In genomic region chr1:211627259-211627658, GRCh38 we compare ENCODE assay signal across 23 cellular contexts. TPM values are rescaled to one million over a fixed set of nuclear protein-coding genes. Genes with fewer than 3 reads are reported as not detected.
A peak's percentile ranks its signal among the peaks of the same experiment; 100 is the strongest.
DNase-seq lines count a peak whose midpoint lies in the region; ATAC-seq and TF ChIP-seq lines count a peak whose summit lies in the region.
"Had no signal": no experiment of that assay in that cellular context is flagged by ENCODE, and none has a peak within 500 bp of the region (broad histone marks: within the 10 kb centered on the region; RNA-seq: fewer than 3 reads in every experiment).

No MANE protein-coding gene starts in this region.

- H3K4me1 ChIP-seq in right cardiac atrium (ENCODE audit: control insufficient read depth, insufficient read depth, low read length), result peaks cover 10% of the 10 kb centered on the region
- peaks cover 0 to 32% (median 11%) of the 10 kb centered on the region in 12 donors for H3K4me1 ChIP-seq in heart left ventricle
- H3K4me1 ChIP-seq in neural progenitor cell, result peaks cover 17% of the 10 kb centered on the region

- H3K27me3 ChIP-seq in right cardiac atrium (ENCODE audit: control insufficient read depth, insufficient read depth) (no peaks in the 10 kb centered on the region), heart left ventricle (no peaks in the 10 kb centered on the region), neural progenitor cell (no peaks in the 10 kb centered on the region)

- H3K27ac ChIP-seq in right cardiac atrium (ENCODE audit: low read length) (no peak overlapping the region), heart left ventricle (peak overlapping the region in 2 of 12 donors; percentile 10 to 17), neural progenitor cell (no peak overlapping the region)
- H3K27ac ChIP-seq: BLaER1, GM23248, KMS-11, RWPE1, SK-N-MC had no signal

- peaks cover 7% of the 10 kb centered on the region for H3K4me1 Mint-ChIP-seq in neural progenitor cell
- peaks cover 16% of the 10 kb centered on the region for H3K4me1 Mint-ChIP-seq in osteocyte (ENCODE audit: unreplicated experiment)

- H3F3A ChIP-seq in neural progenitor cell (ENCODE audit: low read depth), result peaks cover 7% of the 10 kb centered on the region

- intact Hi-C loops in Right ventricle myocardium inferior (cut with DNase I) (no loop called here), right cardiac atrium (cut with DNase I) (no loop called here), heart left ventricle (cut with DNase I) (no loop called here)

- no peaks in the 10 kb centered on the region for H4K20me1 ChIP-seq in neural progenitor cell (ENCODE audit: low read depth)

- no peak overlapping the region for H3K9ac ChIP-seq in neural progenitor cell
- H3K9ac ChIP-seq: BLaER1, GM23248, KMS-11 had no signal

- H3K27me3 Mint-ChIP-seq in neural progenitor cell (ENCODE audit: insufficient read depth, low read depth) (peaks cover 13% of the 10 kb centered on the region), osteocyte (ENCODE audit: unreplicated experiment) (no peaks in the 10 kb centered on the region)
- H3K27me3 Mint-ChIP-seq: CD4-positive, CD25-positive, alpha-beta regulatory T cell had no signal

- peak overlapping the region; percentile 24 for H2AFZ ChIP-seq in neural progenitor cell (replicated peaks)
- H2AFZ ChIP-seq: GM23248 had no signal

- H3K4me2 ChIP-seq in neural progenitor cell, result no peak overlapping the region
- H3K4me2 ChIP-seq: BLaER1, KMS-11 had no signal

- no peak for TF ChIP-seq POLR2A in heart left ventricle (IDR thresholded peaks at IDR 0.05)

- H3K36me3 ChIP-seq in heart left ventricle, result no peaks in the 10 kb centered on the region
- no peaks in the 10 kb centered on the region for H3K36me3 ChIP-seq in neural progenitor cell
- H3K36me3 ChIP-seq: BLaER1 had no signal

- peak; percentile 9 for ATAC-seq in Right ventricle myocardium inferior
- no peak for ATAC-seq in right cardiac atrium
- peak in 3 of 4 donors; percentile 10 to 60 (median 54) for ATAC-seq in heart left ventricle
- no peak for ATAC-seq in HG03175 (IDR thresholded peaks at IDR 0.05; ENCODE audit: unreplicated experiment)
- ATAC-seq: Panc1 had no signal

- TF ChIP-seq CTCF in heart left ventricle (IDR thresholded peaks at IDR 0.05) (peak in 1 of 12 donors; percentile 2), neural progenitor cell (IDR thresholded peaks at IDR 0.05) (no peak), osteocyte (IDR thresholded peaks at IDR 0.05) (no peak)

- no peaks in the 10 kb centered on the region for H3K36me3 Mint-ChIP-seq in neural progenitor cell
- no peaks in the 10 kb centered on the region for H3K36me3 Mint-ChIP-seq in osteocyte (ENCODE audit: unreplicated experiment)
- H3K36me3 Mint-ChIP-seq: CD4-positive, CD25-positive, alpha-beta regulatory T cell had no signal

- no peaks in the 10 kb centered on the region for H3K79me2 ChIP-seq in neural progenitor cell (ENCODE audit: low read depth)

- 77% methylated on average over 4 of the region's 4 CpGs for WGBS in right cardiac atrium
- WGBS in heart left ventricle, 4 donors, result 50 to 73% (median 59%) methylated on average over 4 of the region's 4 CpGs

- no peaks in the 10 kb centered on the region for H3K9me3 ChIP-seq in right cardiac atrium (ENCODE audit: control insufficient read depth, low read length)
- H3K9me3 ChIP-seq in heart left ventricle, result no peaks in the 10 kb centered on the region
- no peaks in the 10 kb centered on the region for H3K9me3 ChIP-seq in neural progenitor cell (ENCODE audit: low read depth)
- H3K9me3 ChIP-seq: BLaER1 had no signal

- H3K9me3 Mint-ChIP-seq in neural progenitor cell (no peaks in the 10 kb centered on the region), osteocyte (ENCODE audit: unreplicated experiment) (no peaks in the 10 kb centered on the region)
- H3K9me3 Mint-ChIP-seq: H9 had no signal

- H3K4me3 ChIP-seq in right cardiac atrium (ENCODE audit: low read length), result no peak overlapping the region
- no peak overlapping the region for H3K4me3 ChIP-seq in heart left ventricle
- no peak overlapping the region for H3K4me3 ChIP-seq in neural progenitor cell
- H3K4me3 ChIP-seq: BLaER1, GM23248, SK-N-MC had no signal

- H3K4me3 Mint-ChIP-seq in neural progenitor cell, result no peak overlapping the region
- H3K4me3 Mint-ChIP-seq in osteocyte (ENCODE audit: unreplicated experiment), result no peak overlapping the region
- H3K4me3 Mint-ChIP-seq: CD4-positive, CD25-positive, alpha-beta regulatory T cell; H9 had no signal

- no peak overlapping the region for H3K27ac Mint-ChIP-seq in neural progenitor cell
- no peak overlapping the region for H3K27ac Mint-ChIP-seq in osteocyte (ENCODE audit: unreplicated experiment)
- H3K27ac Mint-ChIP-seq: CD4-positive, CD25-positive, alpha-beta regulatory T cell; H9 had no signal

- DNase-seq in Right ventricle myocardium inferior (ENCODE audit: missing footprints) (no peak), right cardiac atrium (no peak), NCI-H82 treated with DMSO at 0.1 percent for 48 hours (lab: John Stamatoyannopoulos, UW; ENCODE audit: unreplicated experiment) (peak; percentile 79), heart left ventricle (no peak), neural progenitor cell (ENCODE audit: low spot score) (no peak), iPS-NIHi11 (ENCODE audit: low spot score) (no peak), osteocyte (ENCODE audit: extremely low spot score, unreplicated experiment) (no peak)
- DNase-seq: CD4-positive, CD25-positive, alpha-beta regulatory T cell; GM23248; H9; IMR-90; NCI-H1092 treated with DMSO at 0.1 percent for 48 hours; NCI-H1436; NCI-H187; NCI-H2081 treated with DMSO at 0.1 percent for 48 hours; NCI-H526; SIG-M5 had no signal

RNA-seq across cellular contexts. Expression of gene NEK2, which starts 48.2 kb away (rescaled TPM):
- total RNA-seq in Right ventricle myocardium inferior (0.32 TPM), right cardiac atrium (under 1 TPM in 3 of 4 donors, not detected in 1; 0.25 to 0.80 (median 0.44) TPM), heart left ventricle (1 to 10 TPM in 1 of 9 donors, under 1 TPM in 4, not detected in 4; 0.16 to 2.5 (median 0.34) TPM), neural progenitor cell (ENCODE audit: low replicate concordance) (56.0 and 93.3 TPM in 2 replicates), osteocyte (3.9 and 4.4 TPM in 2 replicates)
- polyA plus RNA-seq in right cardiac atrium (not detected), heart left ventricle (under 1 TPM in 1 of 2 donors, not detected in 1; 0.10 TPM)

RNA-seq across cellular contexts. Expression of gene SLC30A1, which starts 48.3 kb away (rescaled TPM):
- total RNA-seq in Right ventricle myocardium inferior (11.5 TPM), right cardiac atrium (10 to 100 TPM; 14.5 to 19.2 (median 14.8) TPM), heart left ventricle (10 to 100 TPM in 7 of 9 donors, 1 to 10 TPM in 2; 8.6 to 29.2 (median 16.2) TPM), neural progenitor cell (ENCODE audit: low replicate concordance) (4.8 and 7.1 TPM in 2 replicates), osteocyte (12.1 and 14.2 TPM in 2 replicates)
- polyA plus RNA-seq in right cardiac atrium (6.0 TPM), heart left ventricle (1 to 10 TPM; 2.8 to 4.2 TPM)

Comparison
In these comparisons a context has a peak if more than half of its experiments do, and no peak if none do; other contexts are left out.
1. ATAC-seq: peak in Right ventricle myocardium inferior (single experiment) and heart left ventricle (3 of 4); none in right cardiac atrium (0 of 2) and HG03175 (single experiment).
2. RNA of gene NEK2, which starts 48.2 kb away (total RNA-seq): 56.0 to 93.3 TPM in neural progenitor cell; 3.9 to 4.4 TPM in osteocyte, 0.25 to 0.80 TPM in right cardiac atrium, 0.32 TPM in Right ventricle myocardium inferior (single experiment) and 0.16 to 2.5 TPM in heart left ventricle; every median in the first group is over 10 times any median in the second.